In the genomic region with DNA sequence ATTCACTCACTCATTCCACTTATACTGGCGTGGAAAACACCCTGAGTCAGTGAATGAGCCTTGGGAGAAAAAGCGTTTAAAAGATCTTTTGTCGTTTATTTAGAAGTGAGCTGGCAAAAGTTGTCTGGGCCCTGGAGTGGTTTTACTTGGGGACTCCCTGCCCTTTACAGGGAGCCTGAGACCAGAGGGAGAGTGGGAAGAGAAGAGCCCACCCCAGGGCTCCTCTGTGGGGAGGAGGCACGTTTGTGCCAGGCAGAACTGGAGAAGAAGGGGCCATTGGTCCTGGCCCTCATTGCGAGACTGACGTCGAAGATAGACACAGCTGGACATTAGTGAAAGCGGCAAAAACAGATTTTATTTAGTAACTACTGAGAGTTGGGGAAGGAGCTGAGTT, we compare ENCODE assay signal across 26 cellular contexts. TPM values are rescaled to one million over a fixed set of nuclear protein-coding genes. Genes with fewer than 3 reads are reported as not detected.
"Had no signal": no experiment of that assay in that cellular context is flagged by ENCODE, and none has a peak within 500 bp of the region (broad histone marks: within the 10 kb centered on the region; RNA-seq: fewer than 3 reads in every experiment).

No MANE protein-coding gene starts in this region.

- H3K36me3 ChIP-seq: left lung, lower lobe of right lung, neutrophil, ovary, right atrium auricular region, right lobe of liver, stomach, thyroid gland, transverse colon, upper lobe of left lung, vagina had no signal

- H3K27ac ChIP-seq: left lung, lower lobe of right lung, neutrophil, ovary, right atrium auricular region, right lobe of liver, stomach, testis, thyroid gland, transverse colon, upper lobe of left lung, vagina had no signal

- H3K4me1 ChIP-seq: lower lobe of right lung, testis, vagina had no signal

- H3K4me2 ChIP-seq: smooth muscle cell had no signal

- H3K4me3 ChIP-seq: left lung, lower lobe of right lung, mucosa of descending colon, ovary, right atrium auricular region, right lobe of liver, smooth muscle cell, stomach, testis, thyroid gland, transverse colon, upper lobe of left lung, vagina had no signal

- H3K27me3 ChIP-seq: neutrophil, ovary, right atrium auricular region, right lobe of liver, testis, thyroid gland, transverse colon, upper lobe of left lung, vagina had no signal

- H3K9me3 ChIP-seq: left lung, lower lobe of right lung, mucosa of descending colon, neutrophil, ovary, right atrium auricular region, right lobe of liver, stomach, testis, thyroid gland, transverse colon, upper lobe of left lung, vagina had no signal

- DNase-seq: hippocampal formation; kidney; left colon; left lung; lower lobe of right lung; mammary epithelial cell; mesenchymal stem cell; mucosa of descending colon; naive thymus-derived CD4-positive, alpha-beta T cell; occipital lobe; ovary; right lobe of liver; stimulated activated CD4-positive, alpha-beta T cell treated with anti-CD3 and anti-CD28 coated beads, Interleukin-1b, Interleukin-23, amount 100 ng/mL, for 48 hours; stimulated activated CD4-positive, alpha-beta T cell treated with anti-CD3 and anti-CD28 coated beads, Interleukin-4, amount 100 ng/mL, for 1 hour; stimulated activated naive B cell treated with anti-CD40 and anti-IgM and Interleukin-4, amounts not matched to agents 10 μg/mL and 1 μg/mL and 100 μg/mL, for 72 hours; stimulated activated naive CD8-positive, alpha-beta T cell treated with anti-CD3 and anti-CD28 coated beads, Interleukin-15, Interleukin-2, amounts not matched to agents 100 U/mL and 50 U/mL, for 24 hours; stomach; testis; thyroid gland; transverse colon; upper lobe of left lung had no signal

RNA-seq across cellular contexts. Expression of a gene that starts 25.7 kb away (rescaled TPM):
- polyA plus RNA-seq: liver; mammary epithelial cell; naive thymus-derived CD4-positive, alpha-beta T cell; smooth muscle cell; stomach had no signal
